Comparison of ENCODE assay signal across 23 cellular contexts in the genomic region with DNA sequence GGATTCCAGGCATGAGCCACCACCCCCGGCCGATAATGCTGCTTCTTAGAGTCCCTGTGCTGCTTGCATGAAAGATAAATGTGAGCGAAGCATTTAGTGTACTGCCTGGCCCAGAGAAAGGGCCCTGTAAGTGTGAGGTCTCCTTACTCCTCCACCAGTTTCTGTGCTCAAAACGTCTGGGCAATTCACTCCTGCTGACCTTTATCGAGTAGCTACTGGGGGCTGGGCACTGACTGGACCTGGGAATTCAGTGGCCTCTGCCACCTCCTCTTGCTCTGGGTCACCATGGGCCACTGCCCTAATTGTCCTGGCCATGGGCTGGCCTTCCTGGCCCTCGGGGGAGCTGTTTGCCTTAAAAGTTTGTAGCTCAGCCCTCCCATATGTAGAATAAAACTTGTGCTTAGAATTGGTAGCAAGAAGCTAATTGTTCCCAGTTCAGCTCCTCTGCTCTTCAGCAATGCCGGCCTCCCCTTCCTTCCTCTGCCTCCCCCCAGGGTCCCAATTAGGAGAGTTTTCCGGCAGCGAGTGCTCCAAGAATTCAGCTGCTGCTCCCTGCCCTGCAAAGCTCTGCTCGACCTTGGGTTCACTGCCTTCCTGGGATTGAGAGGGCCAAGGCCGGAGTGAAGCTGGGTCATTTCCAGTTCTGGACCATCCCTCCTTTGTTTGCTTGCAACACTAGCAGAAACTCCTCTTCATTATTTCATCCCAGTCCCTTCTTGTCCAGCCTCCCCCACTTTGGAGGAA.
DNase-seq lines count a peak whose midpoint lies in the region; ATAC-seq and TF ChIP-seq lines count a peak whose summit lies in the region.
"Had no signal": no experiment of that assay in that cellular context is flagged by ENCODE, and none has a peak within 500 bp of the region (broad histone marks: within the 10 kb centered on the region; RNA-seq: fewer than 3 reads in every experiment).

No MANE protein-coding gene starts in this region.

- TF ChIP-seq CTCF in Panc1 (IDR thresholded peaks at IDR 0.05) = no peak
- no peak for TF ChIP-seq CTCF in nephron progenitor cell (IDR thresholded peaks at IDR 0.05)
- no peak for TF ChIP-seq CTCF in sigmoid colon (IDR thresholded peaks at IDR 0.05)

- POLR2A ChIA-PET in Panc1 (lab: Charles Lee) = no interaction called here

- in situ Hi-C loops in Panc1 (cut with HindIII; ENCODE audit: low pct_unique_long_range_greater_than_20kb, low sequenced_read_pairs) = no loop called here

- no peak for TF ChIP-seq POLR2A in sigmoid colon (IDR thresholded peaks at IDR 0.05)

- peaks cover 39% of the 10 kb centered on the region for H3K4me1 Mint-ChIP-seq in nephron progenitor cell

- peaks cover 29% of the 10 kb centered on the region for H3K9me3 Mint-ChIP-seq in nephron progenitor cell
- H3K9me3 Mint-ChIP-seq: activated naive CD4-positive, alpha-beta T cell treated with anti-CD3 and anti-CD28 coated beads for 36 hours; effector memory CD8-positive, alpha-beta T cell had no signal

- H3K27me3 ChIP-seq in Panc1 (ENCODE audit: control insufficient read depth, insufficient read depth, low read length) = no peaks in the 10 kb centered on the region
- H3K27me3 ChIP-seq in sigmoid colon = no peaks in the 10 kb centered on the region
- H3K27me3 ChIP-seq: BLaER1, breast epithelium, esophagus muscularis mucosa had no signal

- intact Hi-C loops in Panc1 (cut with micrococcal nuclease; ENCODE audit: unreplicated experiment) = no loop called here
- intact Hi-C loops in left ventricle myocardium superior (cut with micrococcal nuclease) = no loop called here
- intact Hi-C loops in sigmoid colon (cut with DNase I) = no loop called here

- TF ChIP-seq EP300 in sigmoid colon (IDR thresholded peaks at IDR 0.05) = no peak

- H3K4me3 ChIP-seq in Panc1 (ENCODE audit: low read depth in 2 of 2, low read length in 2 of 2) (no peak overlapping the region), sigmoid colon (no peak overlapping the region)
- H3K4me3 ChIP-seq: BLaER1, breast epithelium, esophagus muscularis mucosa had no signal

- CTCF ChIA-PET in Panc1 (lab: Charles Lee) = interaction anchor here (0.7 kb wide), 1 partner anchor 10 kb away, joined by 3 read pairs; no protein-coding TSS in a partner anchor

- ATAC-seq in Panc1 = peak; percentile 24; the same call in 1 of the 2 replicates
- ATAC-seq in left ventricle myocardium superior = peak; percentile 56
- ATAC-seq in GM18517 (IDR thresholded peaks at IDR 0.05; ENCODE audit: unreplicated experiment) = no peak
- no peak for ATAC-seq in HG03045 (IDR thresholded peaks at IDR 0.05; ENCODE audit: unreplicated experiment)
- no peak for ATAC-seq in GM21381 (IDR thresholded peaks at IDR 0.05; ENCODE audit: unreplicated experiment)
- ATAC-seq: effector memory CD8-positive, alpha-beta T cell had no signal

- H3K27ac Mint-ChIP-seq in nephron progenitor cell = peak overlapping the region; percentile 98
- H3K27ac Mint-ChIP-seq: activated naive CD4-positive, alpha-beta T cell treated with anti-CD3 and anti-CD28 coated beads for 36 hours; effector memory CD8-positive, alpha-beta T cell had no signal

- H3K27ac ChIP-seq in Panc1 (ENCODE audit: low read length) = no peak overlapping the region
- H3K27ac ChIP-seq in sigmoid colon = peak overlapping the region in 1 of 4 donors; percentile 52
- H3K27ac ChIP-seq: BLaER1, KMS-11 had no signal

- H3K27me3 Mint-ChIP-seq in nephron progenitor cell (ENCODE audit: low read depth, poor library complexity) = peaks cover 37% of the 10 kb centered on the region

- H3K4me1 ChIP-seq in Panc1 (ENCODE audit: control insufficient read depth, insufficient read depth, low read length) (no peaks in the 10 kb centered on the region), sigmoid colon (no peaks in the 10 kb centered on the region)
- H3K4me1 ChIP-seq: breast epithelium had no signal

- H3K4me3 Mint-ChIP-seq in nephron progenitor cell = peak overlapping the region; percentile 10
- H3K4me3 Mint-ChIP-seq: activated naive CD4-positive, alpha-beta T cell treated with anti-CD3 and anti-CD28 coated beads for 36 hours; effector memory CD8-positive, alpha-beta T cell had no signal

- WGBS in sigmoid colon, 2 donors = 54 to 66% methylated on average over 11 of the region's 11 CpGs

- BruUV-seq in Panc1 (replicated peaks; lab: Mats Ljungman, UMichigan) = no TSS peak

- DNase-seq in Panc1 (ENCODE audit: low read depth, low spot score) (no peak), left ventricle myocardium superior (peak; percentile 20), nephron progenitor cell (peak; percentile 82), sigmoid colon (peak; percentile 45)
- no peak for DNase-seq in stimulated activated naive CD4-positive, alpha-beta T cell (lab: John Stamatoyannopoulos, UW)
- DNase-seq: activated naive CD4-positive, alpha-beta T cell treated with anti-CD3 and anti-CD28 coated beads for 36 hours; COR-L47; DMS79 treated with DMSO at 0.1 percent for 48 hours; effector memory CD8-positive, alpha-beta T cell; foreskin melanocyte; GOT3; NCI-H1694; NCI-H2171 treated with DMSO at 0.1 percent for 48 hours; NCI-H524 treated with DMSO at 0.1 percent for 48 hours; occipital lobe; stimulated activated CD4-positive, alpha-beta T cell treated with anti-CD3 and anti-CD28 coated beads, Interleukin-1b, Interleukin-23, amount 100 ng/mL, for 48 hours had no signal

- no peaks in the 10 kb centered on the region for H3K36me3 ChIP-seq in Panc1 (ENCODE audit: control insufficient read depth, insufficient read depth, low read length)
- H3K36me3 ChIP-seq in sigmoid colon = no peaks in the 10 kb centered on the region
- H3K36me3 ChIP-seq: breast epithelium, esophagus muscularis mucosa had no signal

- no peaks in the 10 kb centered on the region for H3K9me3 ChIP-seq in Panc1 (ENCODE audit: control insufficient read depth, insufficient read depth, low read depth, low read length)
- H3K9me3 ChIP-seq in sigmoid colon = no peaks in the 10 kb centered on the region
- H3K9me3 ChIP-seq: BLaER1, breast epithelium, esophagus muscularis mucosa had no signal

- peaks cover 49% of the 10 kb centered on the region for H3K36me3 Mint-ChIP-seq in nephron progenitor cell (ENCODE audit: low read depth)

Comparison
In these comparisons a context has a peak if more than half of its experiments do, and no peak if none do; other contexts are left out.
1. ATAC-seq: peak in Panc1 (single experiment) and left ventricle myocardium superior (single experiment); none in GM18517 (single experiment), HG03045 (single experiment) and GM21381 (single experiment).
2. DNase-seq: peak in left ventricle myocardium superior (single experiment), nephron progenitor cell (single experiment) and sigmoid colon (single experiment); none in Panc1 (single experiment) and stimulated activated naive CD4-positive, alpha-beta T cell (0 of 6).